1 cellular context compared by ENCODE assay signal in the genomic region with DNA sequence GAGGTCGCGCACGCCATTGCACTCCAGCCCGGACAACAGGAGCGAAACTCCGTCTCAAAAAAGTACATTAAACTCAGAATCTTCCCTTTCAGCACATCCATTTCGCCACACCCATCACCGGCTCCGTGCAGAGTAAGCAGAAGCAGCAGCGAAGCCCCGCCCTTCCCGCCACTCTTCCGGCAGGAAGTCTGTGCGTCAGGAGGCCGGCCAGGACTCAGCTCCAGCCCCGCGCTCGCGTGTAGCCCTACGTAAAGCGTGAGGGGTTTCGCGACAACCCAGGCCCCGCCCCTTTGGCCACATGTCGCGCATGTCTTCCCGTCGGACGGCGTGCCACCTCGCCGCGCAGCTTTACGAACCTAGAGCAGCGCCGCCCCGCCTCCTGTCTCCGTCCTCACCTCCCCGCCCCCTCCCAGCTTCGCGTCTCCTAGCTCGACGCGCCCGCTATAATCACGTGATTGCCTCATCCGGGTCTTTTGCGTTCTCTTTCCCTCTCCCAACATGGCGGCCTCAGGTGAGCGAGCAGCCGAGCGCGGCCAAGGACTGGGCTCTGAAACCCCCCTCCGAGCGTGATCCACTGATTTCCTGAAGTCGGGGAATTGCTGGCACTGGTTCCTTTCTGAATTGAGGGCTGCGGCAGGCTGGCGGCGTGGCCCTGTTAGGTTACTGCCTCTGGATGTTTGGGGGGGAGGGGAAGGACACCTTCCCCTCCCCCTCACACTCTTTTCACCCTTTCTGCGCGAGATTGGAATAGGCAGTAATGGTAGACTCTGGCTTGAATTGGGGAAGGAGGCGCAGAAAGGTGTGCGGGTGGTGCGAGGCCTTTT.
TF ChIP-seq lines count a peak whose summit lies in the region.

A gene with protein sequence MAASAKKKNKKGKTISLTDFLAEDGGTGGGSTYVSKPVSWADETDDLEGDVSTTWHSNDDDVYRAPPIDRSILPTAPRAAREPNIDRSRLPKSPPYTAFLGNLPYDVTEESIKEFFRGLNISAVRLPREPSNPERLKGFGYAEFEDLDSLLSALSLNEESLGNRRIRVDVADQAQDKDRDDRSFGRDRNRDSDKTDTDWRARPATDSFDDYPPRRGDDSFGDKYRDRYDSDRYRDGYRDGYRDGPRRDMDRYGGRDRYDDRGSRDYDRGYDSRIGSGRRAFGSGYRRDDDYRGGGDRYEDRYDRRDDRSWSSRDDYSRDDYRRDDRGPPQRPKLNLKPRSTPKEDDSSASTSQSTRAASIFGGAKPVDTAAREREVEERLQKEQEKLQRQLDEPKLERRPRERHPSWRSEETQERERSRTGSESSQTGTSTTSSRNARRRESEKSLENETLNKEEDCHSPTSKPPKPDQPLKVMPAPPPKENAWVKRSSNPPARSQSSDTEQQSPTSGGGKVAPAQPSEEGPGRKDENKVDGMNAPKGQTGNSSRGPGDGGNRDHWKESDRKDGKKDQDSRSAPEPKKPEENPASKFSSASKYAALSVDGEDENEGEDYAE (plus strand): TSS at position 471 of the 824 bp plus-strand sequence. CDS start 28 bp downstream, at position 499.

TF ChIP-seq in HepG2, 621 proteins besides CTCF, POLR2A, EP300 and RAD21 (continued from another document and continues in another):
- TF ChIP-seq, protein P1, sequence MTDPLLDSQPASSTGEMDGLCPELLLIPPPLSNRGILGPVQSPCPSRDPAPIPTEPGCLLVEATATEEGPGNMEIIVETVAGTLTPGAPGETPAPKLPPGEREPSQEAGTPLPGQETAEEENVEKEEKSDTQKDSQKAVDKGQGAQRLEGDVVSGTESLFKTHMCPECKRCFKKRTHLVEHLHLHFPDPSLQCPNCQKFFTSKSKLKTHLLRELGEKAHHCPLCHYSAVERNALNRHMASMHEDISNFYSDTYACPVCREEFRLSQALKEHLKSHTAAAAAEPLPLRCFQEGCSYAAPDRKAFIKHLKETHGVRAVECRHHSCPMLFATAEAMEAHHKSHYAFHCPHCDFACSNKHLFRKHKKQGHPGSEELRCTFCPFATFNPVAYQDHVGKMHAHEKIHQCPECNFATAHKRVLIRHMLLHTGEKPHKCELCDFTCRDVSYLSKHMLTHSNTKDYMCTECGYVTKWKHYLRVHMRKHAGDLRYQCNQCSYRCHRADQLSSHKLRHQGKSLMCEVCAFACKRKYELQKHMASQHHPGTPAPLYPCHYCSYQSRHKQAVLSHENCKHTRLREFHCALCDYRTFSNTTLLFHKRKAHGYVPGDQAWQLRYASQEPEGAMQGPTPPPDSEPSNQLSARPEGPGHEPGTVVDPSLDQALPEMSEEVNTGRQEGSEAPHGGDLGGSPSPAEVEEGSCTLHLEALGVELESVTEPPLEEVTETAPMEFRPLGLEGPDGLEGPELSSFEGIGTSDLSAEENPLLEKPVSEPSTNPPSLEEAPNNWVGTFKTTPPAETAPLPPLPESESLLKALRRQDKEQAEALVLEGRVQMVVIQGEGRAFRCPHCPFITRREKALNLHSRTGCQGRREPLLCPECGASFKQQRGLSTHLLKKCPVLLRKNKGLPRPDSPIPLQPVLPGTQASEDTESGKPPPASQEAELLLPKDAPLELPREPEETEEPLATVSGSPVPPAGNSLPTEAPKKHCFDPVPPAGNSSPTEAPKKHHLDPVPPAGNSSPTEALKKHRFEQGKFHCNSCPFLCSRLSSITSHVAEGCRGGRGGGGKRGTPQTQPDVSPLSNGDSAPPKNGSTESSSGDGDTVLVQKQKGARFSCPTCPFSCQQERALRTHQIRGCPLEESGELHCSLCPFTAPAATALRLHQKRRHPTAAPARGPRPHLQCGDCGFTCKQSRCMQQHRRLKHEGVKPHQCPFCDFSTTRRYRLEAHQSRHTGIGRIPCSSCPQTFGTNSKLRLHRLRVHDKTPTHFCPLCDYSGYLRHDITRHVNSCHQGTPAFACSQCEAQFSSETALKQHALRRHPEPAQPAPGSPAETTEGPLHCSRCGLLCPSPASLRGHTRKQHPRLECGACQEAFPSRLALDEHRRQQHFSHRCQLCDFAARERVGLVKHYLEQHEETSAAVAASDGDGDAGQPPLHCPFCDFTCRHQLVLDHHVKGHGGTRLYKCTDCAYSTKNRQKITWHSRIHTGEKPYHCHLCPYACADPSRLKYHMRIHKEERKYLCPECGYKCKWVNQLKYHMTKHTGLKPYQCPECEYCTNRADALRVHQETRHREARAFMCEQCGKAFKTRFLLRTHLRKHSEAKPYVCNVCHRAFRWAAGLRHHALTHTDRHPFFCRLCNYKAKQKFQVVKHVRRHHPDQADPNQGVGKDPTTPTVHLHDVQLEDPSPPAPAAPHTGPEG (CRISPR knock-in tag; IDR thresholded peaks at IDR 0.05): no peak
- TF ChIP-seq ZNF569 (CRISPR knock-in tag; IDR thresholded peaks at IDR 0.05; ENCODE audit: borderline replicate concordance): no peak
- no peak for TF ChIP-seq CENPT (CRISPR knock-in tag; IDR thresholded peaks at IDR 0.05; ENCODE audit: low read depth)
- no peak for TF ChIP-seq MAFG (CRISPR knock-in tag; IDR thresholded peaks at IDR 0.05)
- TF ChIP-seq ZNF501 (CRISPR knock-in tag; IDR thresholded peaks at IDR 0.05): peak; percentile 96
- TF ChIP-seq, protein P2, sequence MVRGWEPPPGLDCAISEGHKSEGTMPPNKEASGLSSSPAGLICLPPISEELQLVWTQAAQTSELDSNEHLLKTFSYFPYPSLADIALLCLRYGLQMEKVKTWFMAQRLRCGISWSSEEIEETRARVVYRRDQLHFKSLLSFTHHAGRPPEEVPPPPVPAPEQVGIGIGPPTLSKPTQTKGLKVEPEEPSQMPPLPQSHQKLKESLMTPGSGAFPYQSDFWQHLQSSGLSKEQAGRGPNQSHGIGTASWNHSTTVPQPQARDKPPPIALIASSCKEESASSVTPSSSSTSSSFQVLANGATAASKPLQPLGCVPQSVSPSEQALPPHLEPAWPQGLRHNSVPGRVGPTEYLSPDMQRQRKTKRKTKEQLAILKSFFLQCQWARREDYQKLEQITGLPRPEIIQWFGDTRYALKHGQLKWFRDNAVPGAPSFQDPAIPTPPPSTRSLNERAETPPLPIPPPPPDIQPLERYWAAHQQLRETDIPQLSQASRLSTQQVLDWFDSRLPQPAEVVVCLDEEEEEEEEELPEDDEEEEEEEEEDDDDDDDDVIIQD (CRISPR knock-in tag; IDR thresholded peaks at IDR 0.05; ENCODE audit: low read depth): 0 out of 2 replicates have a peak, but pooled peaks have one; percentile 24
- TF ChIP-seq ZNF335 (CRISPR knock-in tag; IDR thresholded peaks at IDR 0.05): peak; percentile 51; the same call in 1 of the 2 replicates
- TF ChIP-seq, protein P3, sequence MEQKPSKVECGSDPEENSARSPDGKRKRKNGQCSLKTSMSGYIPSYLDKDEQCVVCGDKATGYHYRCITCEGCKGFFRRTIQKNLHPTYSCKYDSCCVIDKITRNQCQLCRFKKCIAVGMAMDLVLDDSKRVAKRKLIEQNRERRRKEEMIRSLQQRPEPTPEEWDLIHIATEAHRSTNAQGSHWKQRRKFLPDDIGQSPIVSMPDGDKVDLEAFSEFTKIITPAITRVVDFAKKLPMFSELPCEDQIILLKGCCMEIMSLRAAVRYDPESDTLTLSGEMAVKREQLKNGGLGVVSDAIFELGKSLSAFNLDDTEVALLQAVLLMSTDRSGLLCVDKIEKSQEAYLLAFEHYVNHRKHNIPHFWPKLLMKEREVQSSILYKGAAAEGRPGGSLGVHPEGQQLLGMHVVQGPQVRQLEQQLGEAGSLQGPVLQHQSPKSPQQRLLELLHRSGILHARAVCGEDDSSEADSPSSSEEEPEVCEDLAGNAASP (CRISPR knock-in tag; IDR thresholded peaks at IDR 0.05; ENCODE audit: borderline replicate concordance): no peak
- peak; percentile 48 to 57 for TF ChIP-seq MAFK (conservative IDR thresholded peaks at IDR 0.05 in 1 of 2, IDR thresholded peaks at IDR 0.05 in 1 of 2; ENCODE audit: low read length in 2 of 2)
- no peak for TF ChIP-seq ARNTL (CRISPR knock-in tag; IDR thresholded peaks at IDR 0.05)
- peak; percentile 24 for TF ChIP-seq XRCC5 (optimal IDR thresholded peaks at IDR 0.05; ENCODE audit: low read length)
- 0 out of 2 replicates have a peak, but pooled peaks have one; percentile 45 for TF ChIP-seq SMAD9 (CRISPR knock-in tag; IDR thresholded peaks at IDR 0.05)
- peak; percentile 28 for TF ChIP-seq NCOA2 (CRISPR knock-in tag; IDR thresholded peaks at IDR 0.05)
- no peak for TF ChIP-seq HNRNPUL1 (IDR thresholded peaks at IDR 0.05; ENCODE audit: low read depth, low read length)
- no peak; the same call in 1 of the 2 replicates for TF ChIP-seq ZC3H13 (CRISPR knock-in tag; IDR thresholded peaks at IDR 0.05)
- no peak for TF ChIP-seq ZNF878 (CRISPR knock-in tag; IDR thresholded peaks at IDR 0.05)
- TF ChIP-seq RXRA (CRISPR knock-in tag; IDR thresholded peaks at IDR 0.05): no peak; the same call in none of the 2 replicates
- TF ChIP-seq, protein P4, sequence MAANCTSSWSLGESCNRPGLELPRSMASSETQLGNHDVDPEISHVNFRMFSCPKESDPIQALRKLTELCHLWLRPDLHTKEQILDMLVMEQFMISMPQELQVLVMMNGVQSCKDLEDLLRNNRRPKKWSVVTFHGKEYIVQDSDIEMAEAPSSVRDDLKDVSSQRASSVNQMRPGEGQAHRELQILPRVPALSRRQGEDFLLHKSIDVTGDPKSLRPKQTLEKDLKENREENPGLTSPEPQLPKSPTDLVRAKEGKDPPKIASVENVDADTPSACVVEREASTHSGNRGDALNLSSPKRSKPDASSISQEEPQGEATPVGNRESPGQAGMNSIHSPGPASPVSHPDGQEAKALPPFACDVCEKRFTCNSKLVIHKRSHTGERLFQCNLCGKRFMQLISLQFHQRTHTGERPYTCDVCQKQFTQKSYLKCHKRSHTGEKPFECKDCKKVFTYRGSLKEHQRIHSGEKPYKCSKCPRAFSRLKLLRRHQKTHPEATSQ (CRISPR knock-in tag; IDR thresholded peaks at IDR 0.05; ENCODE audit: borderline replicate concordance): 0 out of 2 replicates have a peak, but pooled peaks have one; percentile 38
- TF ChIP-seq, protein P5, sequence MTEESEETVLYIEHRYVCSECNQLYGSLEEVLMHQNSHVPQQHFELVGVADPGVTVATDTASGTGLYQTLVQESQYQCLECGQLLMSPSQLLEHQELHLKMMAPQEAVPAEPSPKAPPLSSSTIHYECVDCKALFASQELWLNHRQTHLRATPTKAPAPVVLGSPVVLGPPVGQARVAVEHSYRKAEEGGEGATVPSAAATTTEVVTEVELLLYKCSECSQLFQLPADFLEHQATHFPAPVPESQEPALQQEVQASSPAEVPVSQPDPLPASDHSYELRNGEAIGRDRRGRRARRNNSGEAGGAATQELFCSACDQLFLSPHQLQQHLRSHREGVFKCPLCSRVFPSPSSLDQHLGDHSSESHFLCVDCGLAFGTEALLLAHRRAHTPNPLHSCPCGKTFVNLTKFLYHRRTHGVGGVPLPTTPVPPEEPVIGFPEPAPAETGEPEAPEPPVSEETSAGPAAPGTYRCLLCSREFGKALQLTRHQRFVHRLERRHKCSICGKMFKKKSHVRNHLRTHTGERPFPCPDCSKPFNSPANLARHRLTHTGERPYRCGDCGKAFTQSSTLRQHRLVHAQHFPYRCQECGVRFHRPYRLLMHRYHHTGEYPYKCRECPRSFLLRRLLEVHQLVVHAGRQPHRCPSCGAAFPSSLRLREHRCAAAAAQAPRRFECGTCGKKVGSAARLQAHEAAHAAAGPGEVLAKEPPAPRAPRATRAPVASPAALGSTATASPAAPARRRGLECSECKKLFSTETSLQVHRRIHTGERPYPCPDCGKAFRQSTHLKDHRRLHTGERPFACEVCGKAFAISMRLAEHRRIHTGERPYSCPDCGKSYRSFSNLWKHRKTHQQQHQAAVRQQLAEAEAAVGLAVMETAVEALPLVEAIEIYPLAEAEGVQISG (CRISPR knock-in tag; IDR thresholded peaks at IDR 0.05): peak; percentile 81
- TF ChIP-seq, protein P6, sequence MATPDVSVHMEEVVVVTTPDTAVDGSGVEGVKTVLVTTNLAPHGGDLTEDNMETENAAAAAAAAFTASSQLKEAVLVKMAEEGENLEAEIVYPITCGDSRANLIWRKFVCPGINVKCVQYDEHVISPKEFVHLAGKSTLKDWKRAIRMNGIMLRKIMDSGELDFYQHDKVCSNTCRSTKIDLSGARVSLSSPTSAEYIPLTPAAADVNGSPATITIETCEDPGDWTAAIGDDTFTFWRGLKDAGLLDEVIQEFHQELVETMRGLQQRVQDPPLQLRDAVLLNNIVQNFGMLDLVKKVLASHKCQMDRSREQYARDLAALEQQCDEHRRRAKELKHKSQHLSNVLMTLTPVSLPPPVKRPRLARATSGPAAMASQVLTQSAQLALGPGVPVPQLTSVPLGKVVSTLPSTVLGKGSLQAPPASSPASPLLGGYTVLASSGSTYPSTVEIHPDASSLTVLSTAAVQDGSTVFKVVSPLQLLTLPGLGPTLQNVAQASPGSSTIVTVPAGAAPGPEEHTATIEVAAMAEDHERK (CRISPR knock-in tag; IDR thresholded peaks at IDR 0.05; ENCODE audit: low read depth): peak; percentile 85
- TF ChIP-seq, protein P7, sequence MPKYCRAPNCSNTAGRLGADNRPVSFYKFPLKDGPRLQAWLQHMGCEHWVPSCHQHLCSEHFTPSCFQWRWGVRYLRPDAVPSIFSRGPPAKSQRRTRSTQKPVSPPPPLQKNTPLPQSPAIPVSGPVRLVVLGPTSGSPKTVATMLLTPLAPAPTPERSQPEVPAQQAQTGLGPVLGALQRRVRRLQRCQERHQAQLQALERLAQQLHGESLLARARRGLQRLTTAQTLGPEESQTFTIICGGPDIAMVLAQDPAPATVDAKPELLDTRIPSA (CRISPR knock-in tag; IDR thresholded peaks at IDR 0.05; ENCODE audit: borderline replicate concordance): peak; percentile 62; the same call in 1 of the 2 replicates
- no peak for TF ChIP-seq REL (CRISPR knock-in tag; conservative IDR thresholded peaks at IDR 0.05)
- TF ChIP-seq, protein P8, sequence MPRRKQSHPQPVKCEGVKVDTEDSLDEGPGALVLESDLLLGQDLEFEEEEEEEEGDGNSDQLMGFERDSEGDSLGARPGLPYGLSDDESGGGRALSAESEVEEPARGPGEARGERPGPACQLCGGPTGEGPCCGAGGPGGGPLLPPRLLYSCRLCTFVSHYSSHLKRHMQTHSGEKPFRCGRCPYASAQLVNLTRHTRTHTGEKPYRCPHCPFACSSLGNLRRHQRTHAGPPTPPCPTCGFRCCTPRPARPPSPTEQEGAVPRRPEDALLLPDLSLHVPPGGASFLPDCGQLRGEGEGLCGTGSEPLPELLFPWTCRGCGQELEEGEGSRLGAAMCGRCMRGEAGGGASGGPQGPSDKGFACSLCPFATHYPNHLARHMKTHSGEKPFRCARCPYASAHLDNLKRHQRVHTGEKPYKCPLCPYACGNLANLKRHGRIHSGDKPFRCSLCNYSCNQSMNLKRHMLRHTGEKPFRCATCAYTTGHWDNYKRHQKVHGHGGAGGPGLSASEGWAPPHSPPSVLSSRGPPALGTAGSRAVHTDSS (CRISPR knock-in tag; conservative IDR thresholded peaks at IDR 0.05): no peak
- TF ChIP-seq, protein P9, sequence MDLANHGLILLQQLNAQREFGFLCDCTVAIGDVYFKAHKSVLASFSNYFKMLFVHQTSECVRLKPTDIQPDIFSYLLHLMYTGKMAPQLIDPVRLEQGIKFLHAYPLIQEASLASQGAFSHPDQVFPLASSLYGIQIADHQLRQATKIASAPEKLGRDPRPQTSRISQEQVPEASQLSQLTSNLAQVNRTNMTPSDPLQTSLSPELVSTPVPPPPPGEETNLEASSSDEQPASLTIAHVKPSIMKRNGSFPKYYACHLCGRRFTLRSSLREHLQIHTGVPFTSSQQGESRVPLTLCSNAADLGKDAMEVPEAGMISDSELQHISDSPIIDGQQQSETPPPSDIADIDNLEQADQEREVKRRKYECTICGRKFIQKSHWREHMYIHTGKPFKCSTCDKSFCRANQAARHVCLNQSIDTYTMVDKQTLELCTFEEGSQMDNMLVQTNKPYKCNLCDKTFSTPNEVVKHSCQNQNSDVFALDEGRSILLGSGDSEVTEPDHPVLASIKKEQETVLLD (CRISPR knock-in tag; IDR thresholded peaks at IDR 0.05; ENCODE audit: low read depth): peak; percentile 10; the same call in 1 of the 2 replicates
- no peak for TF ChIP-seq GZF1 (CRISPR knock-in tag; IDR thresholded peaks at IDR 0.05)
- peak; percentile 82 for TF ChIP-seq BORCS8-MEF2B (CRISPR knock-in tag; IDR thresholded peaks at IDR 0.05)
- peak; percentile 57 for TF ChIP-seq ZMYM4 (CRISPR knock-in tag; IDR thresholded peaks at IDR 0.05)
- peak; percentile 68; the same call in 1 of the 2 replicates for TF ChIP-seq ATF1 (CRISPR knock-in tag; IDR thresholded peaks at IDR 0.05)
- TF ChIP-seq JUNB (CRISPR knock-in tag; IDR thresholded peaks at IDR 0.05; ENCODE audit: borderline replicate concordance): 0 out of 2 replicates have a peak, but pooled peaks have one; percentile 14
- TF ChIP-seq FOXK1 (CRISPR knock-in tag; IDR thresholded peaks at IDR 0.05; ENCODE audit: borderline replicate concordance, low read depth): 0 out of 2 replicates have a peak, but pooled peaks have one; percentile 13
